ENCODE assay signal across 12 cellular contexts in the genomic region with DNA sequence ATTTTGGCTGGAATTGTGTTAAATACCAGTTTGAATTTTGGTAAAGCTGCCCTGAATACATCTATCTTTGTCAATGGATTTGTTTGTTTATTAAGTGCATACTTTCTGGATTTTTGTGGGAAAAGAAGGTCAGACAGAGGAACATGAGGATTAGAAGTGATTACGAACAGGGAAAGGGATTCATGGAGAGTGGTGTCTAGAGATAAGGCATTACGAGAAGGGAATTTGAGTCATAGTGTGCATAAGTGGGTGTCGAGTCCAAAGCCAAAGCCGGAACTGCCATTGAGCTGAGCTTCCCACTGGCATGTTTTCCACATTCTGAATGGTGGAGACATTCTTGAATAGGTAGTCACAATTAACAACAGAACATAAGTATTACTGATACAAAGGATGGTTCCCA.
DNase-seq lines count a peak whose midpoint lies in the region; ATAC-seq and TF ChIP-seq lines count a peak whose summit lies in the region.
"Had no signal": no experiment of that assay in that cellular context is flagged by ENCODE, and none has a peak within 500 bp of the region (broad histone marks: within the 10 kb centered on the region; RNA-seq: fewer than 3 reads in every experiment).

No MANE protein-coding gene starts in this region.

- peaks cover 7% of the 10 kb centered on the region for H3K4me1 Mint-ChIP-seq in mesothelial cell of epicardium
- H3K4me1 Mint-ChIP-seq in stimulated activated effector memory CD8-positive, alpha-beta T cell treated with anti-CD3 and anti-CD28 coated beads, Interleukin-12 subunit alpha, Interleukin-12 subunit beta, amount 100 ng/mL, for 72 hours: no peaks in the 10 kb centered on the region

- TF ChIP-seq CTCF in HFF-Myc (IDR thresholded peaks at IDR 0.05; ENCODE audit: low read depth, low read length, missing control alignments): no peak
- TF ChIP-seq CTCF in smooth muscle cell (IDR thresholded peaks at IDR 0.05; ENCODE audit: borderline replicate concordance, insufficient read depth, poor library complexity, severe bottlenecking): no peak
- TF ChIP-seq CTCF in mesothelial cell of epicardium (IDR thresholded peaks at IDR 0.05; ENCODE audit: unreplicated experiment): no peak

- no peaks in the 10 kb centered on the region for H3K9me3 ChIP-seq in adipocyte (ENCODE audit: control insufficient read depth, low read length)
- H3K9me3 ChIP-seq in smooth muscle cell (replicated peaks; ENCODE audit: low read depth): no peaks in the 10 kb centered on the region

- H3K79me2 ChIP-seq in smooth muscle cell (ENCODE audit: low read depth): no peaks in the 10 kb centered on the region

- H3K9ac ChIP-seq in adipocyte (ENCODE audit: low read length) (peak overlapping the region; percentile 53), smooth muscle cell (ENCODE audit: low read depth) (no peak overlapping the region)

- 11% methylated on average over 4 of the region's 4 CpGs for WGBS in smooth muscle cell (ENCODE audit: low lambda C conversion rate)

- H3K27ac Mint-ChIP-seq in mesothelial cell of epicardium: no peak overlapping the region
- no peak overlapping the region for H3K27ac Mint-ChIP-seq in stimulated activated effector memory CD8-positive, alpha-beta T cell treated with anti-CD3 and anti-CD28 coated beads, Interleukin-12 subunit alpha, Interleukin-12 subunit beta, amount 100 ng/mL, for 72 hours

- DNase-seq in HFF-Myc (ENCODE audit: extremely low read depth, low read depth) (peak; percentile 95), adipocyte (ENCODE audit: low read depth) (peak; percentile 95), glomerular visceral epithelial cell (ENCODE audit: extremely low spot score) (peak; percentile 83), smooth muscle cell (lab: John Stamatoyannopoulos, UW; ENCODE audit: unreplicated experiment) (no peak), mesothelial cell of epicardium (ENCODE audit: low spot score in 2 of 2, unreplicated experiment in 2 of 2) (no peak), NCI-H1048 (lab: John Stamatoyannopoulos, UW) (no peak)
- no peak for DNase-seq in stimulated activated effector memory CD8-positive, alpha-beta T cell treated with anti-CD3 and anti-CD28 coated beads, Interleukin-12 subunit alpha, Interleukin-12 subunit beta, amount 100 ng/mL, for 72 hours (ENCODE audit: low spot score in 2 of 2)
- DNase-seq: cerebellar nuclear complex; kidney; NCI-H1092 treated with DMSO at 0.1 percent for 48 hours; stimulated activated CD4-positive, alpha-beta T cell treated with anti-CD3 and anti-CD28 coated beads, Interleukin-12 subunit alpha, Interleukin-12 subunit beta, amount 100 ng/mL, for 4 hours had no signal

- H3K27me3 Mint-ChIP-seq in mesothelial cell of epicardium (ENCODE audit: low read depth): peaks cover 37% of the 10 kb centered on the region

- H3K27me3 ChIP-seq in adipocyte (replicated peaks; ENCODE audit: control insufficient read depth, insufficient read depth, low read length): no peaks in the 10 kb centered on the region
- no peaks in the 10 kb centered on the region for H3K27me3 ChIP-seq in smooth muscle cell (ENCODE audit: low read depth)

- no peaks in the 10 kb centered on the region for H3K36me3 Mint-ChIP-seq in mesothelial cell of epicardium
- no peaks in the 10 kb centered on the region for H3K36me3 Mint-ChIP-seq in stimulated activated effector memory CD8-positive, alpha-beta T cell treated with anti-CD3 and anti-CD28 coated beads, Interleukin-12 subunit alpha, Interleukin-12 subunit beta, amount 100 ng/mL, for 72 hours

- H2AFZ ChIP-seq in smooth muscle cell (ENCODE audit: low read depth): no peak overlapping the region

- peak overlapping the region; percentile 43 for H3K27ac ChIP-seq in smooth muscle cell (ENCODE audit: low read depth)

- H3K4me3 ChIP-seq in HFF-Myc (replicated peaks; ENCODE audit: low read depth, low read length) (no peak overlapping the region), adipocyte (ENCODE audit: low read length) (no peak overlapping the region), smooth muscle cell (no peak overlapping the region)

- no peaks in the 10 kb centered on the region for H4K20me1 ChIP-seq in smooth muscle cell (ENCODE audit: low read depth)

- H3K36me3 ChIP-seq in adipocyte (ENCODE audit: control insufficient read depth, insufficient read depth, low read length, severe bottlenecking) (no peaks in the 10 kb centered on the region), smooth muscle cell (ENCODE audit: low read depth) (no peaks in the 10 kb centered on the region)

- no peaks in the 10 kb centered on the region for H3F3A ChIP-seq in smooth muscle cell (ENCODE audit: low read depth)

- peak overlapping the region; percentile 60 for H3K4me2 ChIP-seq in smooth muscle cell

- H3K4me1 ChIP-seq in adipocyte (ENCODE audit: control insufficient read depth, insufficient read depth, low read length): peaks cover 20% of the 10 kb centered on the region
- H3K4me1 ChIP-seq in smooth muscle cell (ENCODE audit: low read depth): peaks cover 7% of the 10 kb centered on the region

- ATAC-seq in HG03342 (IDR thresholded peaks at IDR 0.05; ENCODE audit: unreplicated experiment): no peak
- no peak for ATAC-seq in stimulated activated effector memory CD8-positive, alpha-beta T cell treated with anti-CD3 and anti-CD28 coated beads, Interleukin-12 subunit alpha, Interleukin-12 subunit beta, amount 100 ng/mL, for 72 hours

- no peak overlapping the region for H3K4me3 Mint-ChIP-seq in mesothelial cell of epicardium
- no peak overlapping the region for H3K4me3 Mint-ChIP-seq in stimulated activated effector memory CD8-positive, alpha-beta T cell treated with anti-CD3 and anti-CD28 coated beads, Interleukin-12 subunit alpha, Interleukin-12 subunit beta, amount 100 ng/mL, for 72 hours

- H3K9me3 Mint-ChIP-seq in mesothelial cell of epicardium: no peaks in the 10 kb centered on the region
- no peaks in the 10 kb centered on the region for H3K9me3 Mint-ChIP-seq in stimulated activated effector memory CD8-positive, alpha-beta T cell treated with anti-CD3 and anti-CD28 coated beads, Interleukin-12 subunit alpha, Interleukin-12 subunit beta, amount 100 ng/mL, for 72 hours

Comparison
In these comparisons a context has a peak if more than half of its experiments do, and no peak if none do; other contexts are left out.
1. DNase-seq: peak in HFF-Myc (single experiment), adipocyte (single experiment) and glomerular visceral epithelial cell (single experiment); none in smooth muscle cell (single experiment), mesothelial cell of epicardium (0 of 2), NCI-H1048 (single experiment) and stimulated activated effector memory CD8-positive, alpha-beta T cell treated with anti-CD3 and anti-CD28 coated beads, Interleukin-12 subunit alpha, Interleukin-12 subunit beta, amount 100 ng/mL, for 72 hours (0 of 2).